Comparison of ENCODE assay signal across 1 cellular context in genomic region chr11:63505857-63506528, GRCh38.
TF ChIP-seq lines count a peak whose summit lies in the region.

Gene LGALS12, plus strand, starts transcription at chr11:63506084. Its CDS starts 375 bp downstream, at chr11:63506459.

TF ChIP-seq in K562, 482 proteins besides CTCF, POLR2A, EP300 and RAD21 (continued from another document and continues in another):
- TF ChIP-seq, protein P1, sequence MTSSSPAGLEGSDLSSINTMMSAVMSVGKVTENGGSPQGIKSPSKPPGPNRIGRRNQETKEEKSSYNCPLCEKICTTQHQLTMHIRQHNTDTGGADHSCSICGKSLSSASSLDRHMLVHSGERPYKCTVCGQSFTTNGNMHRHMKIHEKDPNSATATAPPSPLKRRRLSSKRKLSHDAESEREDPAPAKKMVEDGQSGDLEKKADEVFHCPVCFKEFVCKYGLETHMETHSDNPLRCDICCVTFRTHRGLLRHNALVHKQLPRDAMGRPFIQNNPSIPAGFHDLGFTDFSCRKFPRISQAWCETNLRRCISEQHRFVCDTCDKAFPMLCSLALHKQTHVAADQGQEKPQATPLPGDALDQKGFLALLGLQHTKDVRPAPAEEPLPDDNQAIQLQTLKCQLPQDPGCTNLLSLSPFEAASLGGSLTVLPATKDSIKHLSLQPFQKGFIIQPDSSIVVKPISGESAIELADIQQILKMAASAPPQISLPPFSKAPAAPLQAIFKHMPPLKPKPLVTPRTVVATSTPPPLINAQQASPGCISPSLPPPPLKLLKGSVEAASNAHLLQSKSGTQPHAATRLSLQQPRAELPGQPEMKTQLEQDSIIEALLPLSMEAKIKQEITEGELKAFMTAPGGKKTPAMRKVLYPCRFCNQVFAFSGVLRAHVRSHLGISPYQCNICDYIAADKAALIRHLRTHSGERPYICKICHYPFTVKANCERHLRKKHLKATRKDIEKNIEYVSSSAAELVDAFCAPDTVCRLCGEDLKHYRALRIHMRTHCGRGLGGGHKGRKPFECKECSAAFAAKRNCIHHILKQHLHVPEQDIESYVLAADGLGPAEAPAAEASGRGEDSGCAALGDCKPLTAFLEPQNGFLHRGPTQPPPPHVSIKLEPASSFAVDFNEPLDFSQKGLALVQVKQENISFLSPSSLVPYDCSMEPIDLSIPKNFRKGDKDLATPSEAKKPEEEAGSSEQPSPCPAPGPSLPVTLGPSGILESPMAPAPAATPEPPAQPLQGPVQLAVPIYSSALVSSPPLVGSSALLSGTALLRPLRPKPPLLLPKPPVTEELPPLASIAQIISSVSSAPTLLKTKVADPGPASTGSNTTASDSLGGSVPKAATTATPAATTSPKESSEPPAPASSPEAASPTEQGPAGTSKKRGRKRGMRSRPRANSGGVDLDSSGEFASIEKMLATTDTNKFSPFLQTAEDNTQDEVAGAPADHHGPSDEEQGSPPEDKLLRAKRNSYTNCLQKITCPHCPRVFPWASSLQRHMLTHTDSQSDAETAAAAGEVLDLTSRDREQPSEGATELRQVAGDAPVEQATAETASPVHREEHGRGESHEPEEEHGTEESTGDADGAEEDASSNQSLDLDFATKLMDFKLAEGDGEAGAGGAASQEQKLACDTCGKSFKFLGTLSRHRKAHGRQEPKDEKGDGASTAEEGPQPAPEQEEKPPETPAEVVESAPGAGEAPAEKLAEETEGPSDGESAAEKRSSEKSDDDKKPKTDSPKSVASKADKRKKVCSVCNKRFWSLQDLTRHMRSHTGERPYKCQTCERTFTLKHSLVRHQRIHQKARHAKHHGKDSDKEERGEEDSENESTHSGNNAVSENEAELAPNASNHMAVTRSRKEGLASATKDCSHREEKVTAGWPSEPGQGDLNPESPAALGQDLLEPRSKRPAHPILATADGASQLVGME (CRISPR knock-in tag; IDR thresholded peaks at IDR 0.05), result no peak
- TF ChIP-seq CBFA2T3 (IDR thresholded peaks at IDR 0.05) (peak; percentile 42; the same call in 1 of the 2 replicates), GATAD2B (IDR thresholded peaks at IDR 0.05; ENCODE audit: borderline replicate concordance) (no peak), ZNF696 (CRISPR knock-in tag; conservative IDR thresholded peaks at IDR 0.05) (no peak), TAF1 (IDR thresholded peaks at IDR 0.05; ENCODE audit: control insufficient read depth, extremely low read depth, insufficient read depth, low read length, severe bottlenecking) (peak; percentile 17), ZNF23 (CRISPR knock-in tag; IDR thresholded peaks at IDR 0.05) (no peak), MCM7 (IDR thresholded peaks at IDR 0.05) (no peak), TEAD4 (IDR thresholded peaks at IDR 0.05; ENCODE audit: low read length) (peak; percentile 11; the same call in 1 of the 2 replicates), TEAD4 (CRISPR knock-in tag; IDR thresholded peaks at IDR 0.05; ENCODE audit: borderline replicate concordance) (no peak), KDM5B (IDR thresholded peaks at IDR 0.05; ENCODE audit: insufficient replicate concordance, low read depth, low read length) (peak; percentile 23), ZZZ3 (IDR thresholded peaks at IDR 0.05) (no peak), ELF4 (CRISPR knock-in tag; IDR thresholded peaks at IDR 0.05) (no peak), SMC3 (conservative IDR thresholded peaks at IDR 0.05; ENCODE audit: insufficient read depth, low read depth, low read length) (no peak), TCF7 (IDR thresholded peaks at IDR 0.05; ENCODE audit: borderline replicate concordance) (no peak), CHD2 (IDR thresholded peaks at IDR 0.05; ENCODE audit: low read depth, low read length) (0 out of 2 replicates have a peak, but pooled peaks have one; percentile 3), TEAD2 (tag; IDR thresholded peaks at IDR 0.05) (no peak), POLR2H (tag; IDR thresholded peaks at IDR 0.05; ENCODE audit: low read depth) (no peak), GABPB2 (CRISPR knock-in tag; conservative IDR thresholded peaks at IDR 0.05) (no peak), NR1H2 (CRISPR knock-in tag; IDR thresholded peaks at IDR 0.05) (no peak), SIRT6 (IDR thresholded peaks at IDR 0.05; ENCODE audit: low read depth, low read length) (no peak), KLF10 (CRISPR knock-in tag; IDR thresholded peaks at IDR 0.05) (no peak), CREM (IDR thresholded peaks at IDR 0.05; ENCODE audit: low read depth) (peak; percentile 35; the same call in 1 of the 2 replicates), ZKSCAN8 (CRISPR knock-in tag; IDR thresholded peaks at IDR 0.05) (no peak), FIP1L1 (IDR thresholded peaks at IDR 0.05; ENCODE audit: low read depth, low read length, poor library complexity, severe bottlenecking) (no peak), MECOM (CRISPR knock-in tag; IDR thresholded peaks at IDR 0.05) (no peak), THRAP3 (IDR thresholded peaks at IDR 0.05; ENCODE audit: borderline replicate concordance) (no peak), HNRNPUL1 (IDR thresholded peaks at IDR 0.05; ENCODE audit: low read length) (no peak), SOX6 (IDR thresholded peaks at IDR 0.05) (peak; percentile 51; the same call in 1 of the 2 replicates), NKRF (IDR thresholded peaks at IDR 0.05; ENCODE audit: borderline replicate concordance) (no peak), XRCC3 (IDR thresholded peaks at IDR 0.05) (no peak), MXI1 (IDR thresholded peaks at IDR 0.05; ENCODE audit: low read depth, low read length) (no peak), ZNF12 (CRISPR knock-in tag; IDR thresholded peaks at IDR 0.05) (no peak), TRIM28 (IDR thresholded peaks at IDR 0.05) (no peak), ZNF175 (CRISPR knock-in tag; IDR thresholded peaks at IDR 0.05; ENCODE audit: low read depth) (no peak), BDP1 (IDR thresholded peaks at IDR 0.05; ENCODE audit: insufficient read depth, insufficient read length) (no peak), KAT2B (IDR thresholded peaks at IDR 0.05; ENCODE audit: low read depth, low read length) (no peak), ELF1 (tag; IDR thresholded peaks at IDR 0.05) (no peak), FOXK1 (CRISPR knock-in tag; IDR thresholded peaks at IDR 0.05; ENCODE audit: borderline replicate concordance) (no peak), KLF13 (tag; IDR thresholded peaks at IDR 0.05; ENCODE audit: borderline replicate concordance, low read depth) (no peak), ID3 (CRISPR knock-in tag; IDR thresholded peaks at IDR 0.05) (no peak), ID3 (tag; IDR thresholded peaks at IDR 0.05) (no peak), ESRRA (IDR thresholded peaks at IDR 0.05; ENCODE audit: borderline replicate concordance, low read depth) (peak; percentile 74; the same call in 1 of the 2 replicates), WHSC1 (IDR thresholded peaks at IDR 0.05; ENCODE audit: low read length) (no peak), ZFX (CRISPR knock-in tag; IDR thresholded peaks at IDR 0.05) (peak; percentile 22; the same call in 1 of the 2 replicates), NR3C1 (CRISPR knock-in tag; IDR thresholded peaks at IDR 0.05) (no peak), JUN (IDR thresholded peaks at IDR 0.05; ENCODE audit: borderline replicate concordance, low read depth, low read length) (peak; percentile 60; the same call in 1 of the 2 replicates), JUN (CRISPR knock-in tag; IDR thresholded peaks at IDR 0.05; ENCODE audit: borderline replicate concordance) (no peak), FOXK2 (conservative IDR thresholded peaks at IDR 0.05 in 1 of 2, IDR thresholded peaks at IDR 0.05 in 1 of 2; ENCODE audit: low read depth in 2 of 2) (no peak), RB1 (IDR thresholded peaks at IDR 0.05; ENCODE audit: low read depth) (no peak), TCF3 (CRISPR knock-in tag; IDR thresholded peaks at IDR 0.05) (peak; percentile 37; the same call in 1 of the 2 replicates), DEAF1 (CRISPR knock-in tag; IDR thresholded peaks at IDR 0.05) (no peak), SAFB (IDR thresholded peaks at IDR 0.05; ENCODE audit: borderline replicate concordance, low read depth, low read length) (no peak), ZSCAN29 (IDR thresholded peaks at IDR 0.05) (no peak), RBM15 (IDR thresholded peaks at IDR 0.05; ENCODE audit: insufficient read depth, low read length) (no peak)
- TF ChIP-seq, protein P2, sequence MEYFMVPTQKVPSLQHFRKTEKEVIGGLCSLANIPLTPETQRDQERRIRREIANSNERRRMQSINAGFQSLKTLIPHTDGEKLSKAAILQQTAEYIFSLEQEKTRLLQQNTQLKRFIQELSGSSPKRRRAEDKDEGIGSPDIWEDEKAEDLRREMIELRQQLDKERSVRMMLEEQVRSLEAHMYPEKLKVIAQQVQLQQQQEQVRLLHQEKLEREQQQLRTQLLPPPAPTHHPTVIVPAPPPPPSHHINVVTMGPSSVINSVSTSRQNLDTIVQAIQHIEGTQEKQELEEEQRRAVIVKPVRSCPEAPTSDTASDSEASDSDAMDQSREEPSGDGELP (CRISPR knock-in tag; IDR thresholded peaks at IDR 0.05; ENCODE audit: borderline replicate concordance), result peak; percentile 69
- TF ChIP-seq, protein P3, sequence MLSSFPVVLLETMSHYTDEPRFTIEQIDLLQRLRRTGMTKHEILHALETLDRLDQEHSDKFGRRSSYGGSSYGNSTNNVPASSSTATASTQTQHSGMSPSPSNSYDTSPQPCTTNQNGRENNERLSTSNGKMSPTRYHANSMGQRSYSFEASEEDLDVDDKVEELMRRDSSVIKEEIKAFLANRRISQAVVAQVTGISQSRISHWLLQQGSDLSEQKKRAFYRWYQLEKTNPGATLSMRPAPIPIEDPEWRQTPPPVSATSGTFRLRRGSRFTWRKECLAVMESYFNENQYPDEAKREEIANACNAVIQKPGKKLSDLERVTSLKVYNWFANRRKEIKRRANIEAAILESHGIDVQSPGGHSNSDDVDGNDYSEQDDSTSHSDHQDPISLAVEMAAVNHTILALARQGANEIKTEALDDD (IDR thresholded peaks at IDR 0.05), result peak; percentile 88
- TF ChIP-seq, protein P4, sequence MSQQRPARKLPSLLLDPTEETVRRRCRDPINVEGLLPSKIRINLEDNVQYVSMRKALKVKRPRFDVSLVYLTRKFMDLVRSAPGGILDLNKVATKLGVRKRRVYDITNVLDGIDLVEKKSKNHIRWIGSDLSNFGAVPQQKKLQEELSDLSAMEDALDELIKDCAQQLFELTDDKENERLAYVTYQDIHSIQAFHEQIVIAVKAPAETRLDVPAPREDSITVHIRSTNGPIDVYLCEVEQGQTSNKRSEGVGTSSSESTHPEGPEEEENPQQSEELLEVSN (IDR thresholded peaks at IDR 0.05; ENCODE audit: borderline replicate concordance in 1 of 2, extremely low read depth in 1 of 2, insufficient read depth in 1 of 2, insufficient read length in 1 of 2, low read depth in 1 of 2, low read length in 1 of 2, poor library complexity in 1 of 2, severe bottlenecking in 1 of 2), result peak; percentile 8 to 14
- TF ChIP-seq, protein P5, sequence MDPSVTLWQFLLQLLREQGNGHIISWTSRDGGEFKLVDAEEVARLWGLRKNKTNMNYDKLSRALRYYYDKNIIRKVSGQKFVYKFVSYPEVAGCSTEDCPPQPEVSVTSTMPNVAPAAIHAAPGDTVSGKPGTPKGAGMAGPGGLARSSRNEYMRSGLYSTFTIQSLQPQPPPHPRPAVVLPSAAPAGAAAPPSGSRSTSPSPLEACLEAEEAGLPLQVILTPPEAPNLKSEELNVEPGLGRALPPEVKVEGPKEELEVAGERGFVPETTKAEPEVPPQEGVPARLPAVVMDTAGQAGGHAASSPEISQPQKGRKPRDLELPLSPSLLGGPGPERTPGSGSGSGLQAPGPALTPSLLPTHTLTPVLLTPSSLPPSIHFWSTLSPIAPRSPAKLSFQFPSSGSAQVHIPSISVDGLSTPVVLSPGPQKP (CRISPR knock-in tag; IDR thresholded peaks at IDR 0.05), result no peak
- TF ChIP-seq, protein P6, sequence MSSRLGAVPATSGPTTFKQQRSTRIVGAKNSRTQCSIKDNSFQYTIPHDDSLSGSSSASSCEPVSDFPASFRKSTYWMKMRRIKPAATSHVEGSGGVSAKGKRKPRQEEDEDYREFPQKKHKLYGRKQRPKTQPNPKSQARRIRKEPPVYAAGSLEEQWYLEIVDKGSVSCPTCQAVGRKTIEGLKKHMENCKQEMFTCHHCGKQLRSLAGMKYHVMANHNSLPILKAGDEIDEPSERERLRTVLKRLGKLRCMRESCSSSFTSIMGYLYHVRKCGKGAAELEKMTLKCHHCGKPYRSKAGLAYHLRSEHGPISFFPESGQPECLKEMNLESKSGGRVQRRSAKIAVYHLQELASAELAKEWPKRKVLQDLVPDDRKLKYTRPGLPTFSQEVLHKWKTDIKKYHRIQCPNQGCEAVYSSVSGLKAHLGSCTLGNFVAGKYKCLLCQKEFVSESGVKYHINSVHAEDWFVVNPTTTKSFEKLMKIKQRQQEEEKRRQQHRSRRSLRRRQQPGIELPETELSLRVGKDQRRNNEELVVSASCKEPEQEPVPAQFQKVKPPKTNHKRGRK (tag; IDR thresholded peaks at IDR 0.05), result no peak
